In the genomic region with DNA sequence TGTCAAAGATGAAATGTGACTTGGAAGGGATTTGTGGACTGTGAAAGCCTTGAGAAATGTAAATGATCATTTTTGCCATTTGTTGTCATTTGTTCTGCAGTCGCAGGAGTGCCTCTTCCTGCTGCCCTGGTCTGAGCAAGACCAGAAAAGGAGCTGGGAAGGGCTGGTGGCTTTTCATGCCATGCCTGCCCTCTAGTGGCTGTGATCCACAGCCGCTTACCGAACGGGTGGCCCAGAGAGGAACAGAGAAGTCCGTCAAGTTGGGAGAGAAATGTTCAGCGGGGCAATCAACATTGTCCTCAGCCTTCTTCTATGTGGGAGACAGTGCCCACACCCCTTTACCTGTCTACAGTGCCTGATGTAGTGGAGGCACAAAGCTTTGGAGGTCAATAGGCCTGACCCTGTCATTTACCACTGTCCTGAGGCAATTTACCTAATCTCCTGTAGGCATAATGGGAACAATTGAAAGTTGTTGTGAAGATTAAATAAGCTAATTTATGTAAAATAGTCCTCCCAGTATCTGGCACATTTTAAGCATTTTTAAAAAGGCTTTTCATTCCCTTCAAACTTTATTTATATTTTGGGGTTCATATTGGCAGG, we compare ENCODE assay signal across 8 cellular contexts.
A peak's percentile ranks its signal among the peaks of the same experiment; 100 is the strongest.
DNase-seq lines count a peak whose midpoint lies in the region; ATAC-seq and TF ChIP-seq lines count a peak whose summit lies in the region.

No MANE protein-coding gene starts in this region.

- ATAC-seq in GM19372 (IDR thresholded peaks at IDR 0.05; ENCODE audit: low read depth, unreplicated experiment) (peak; percentile 99), HG03378 (IDR thresholded peaks at IDR 0.05; ENCODE audit: unreplicated experiment) (peak; percentile 93), mucosa of descending colon (peak; percentile 95)

- H3K36me3 Mint-ChIP-seq in endothelial cell (ENCODE audit: low read depth, unreplicated experiment): no peaks in the 10 kb centered on the region

- no peaks in the 10 kb centered on the region for H3K4me1 ChIP-seq in mucosa of descending colon (ENCODE audit: low read depth)

- intact Hi-C loops in mucosa of descending colon (cut with DNase I, micrococcal nuclease): loop anchor here (10.0 kb wide), 1 partner anchor 189 kb away; no protein-coding TSS in a partner anchor

- H3K4me1 Mint-ChIP-seq in endothelial cell (ENCODE audit: unreplicated experiment): no peaks in the 10 kb centered on the region

- no peaks in the 10 kb centered on the region for H3K27me3 Mint-ChIP-seq in endothelial cell (ENCODE audit: unreplicated experiment)

- H3K9me3 Mint-ChIP-seq in endothelial cell (ENCODE audit: unreplicated experiment): no peaks in the 10 kb centered on the region

- no peak overlapping the region for H3K4me3 Mint-ChIP-seq in endothelial cell (ENCODE audit: unreplicated experiment)

- no peak overlapping the region for H3K4me3 ChIP-seq in mucosa of descending colon

- H3K27ac Mint-ChIP-seq in endothelial cell (ENCODE audit: unreplicated experiment): no peak overlapping the region

- no peaks in the 10 kb centered on the region for H3K36me3 ChIP-seq in mucosa of descending colon (ENCODE audit: low read depth)

- DNase-seq in COR-L47 (lab: John Stamatoyannopoulos, UW) (peak; percentile 64), NCI-H524 treated with DMSO at 0.1 percent for 48 hours (lab: John Stamatoyannopoulos, UW) (peak; percentile 47), endothelial cell (ENCODE audit: low spot score) (peak; percentile 83), mucosa of descending colon (peak; percentile 53 to 87 (median 82))
- peak; percentile 62 to 70 for DNase-seq in activated CD4-positive, alpha-beta T cell treated with anti-CD3 and anti-CD28 coated beads, Interleukin-2, amount 50 U/mL, for 48 hours
- DNase-seq in stimulated activated CD8-positive, alpha-beta memory T cell treated with anti-CD3 and anti-CD28 coated beads, Interleukin-7, amount 100 ng/mL, for 4 hours (ENCODE audit: low read depth in 2 of 2): peak; percentile 16 to 20

- H3K9me3 ChIP-seq in mucosa of descending colon: no peaks in the 10 kb centered on the region

- TF ChIP-seq CTCF in endothelial cell (IDR thresholded peaks at IDR 0.05; ENCODE audit: unreplicated experiment) (peak; percentile 80), mucosa of descending colon (IDR thresholded peaks at IDR 0.05) (peak; percentile 75)

Comparison
In these comparisons a context has a peak if more than half of its experiments do, and no peak if none do; other contexts are left out.
1. DNase-seq: peak in every context shown above with its lines; median percentile 83 in endothelial cell; 82 in mucosa of descending colon; 66 in activated CD4-positive, alpha-beta T cell treated with anti-CD3 and anti-CD28 coated beads, Interleukin-2, amount 50 U/mL, for 48 hours; 64 in COR-L47; 47 in NCI-H524 treated with DMSO at 0.1 percent for 48 hours; 18 in stimulated activated CD8-positive, alpha-beta memory T cell treated with anti-CD3 and anti-CD28 coated beads, Interleukin-7, amount 100 ng/mL, for 4 hours.